In the genomic region with DNA sequence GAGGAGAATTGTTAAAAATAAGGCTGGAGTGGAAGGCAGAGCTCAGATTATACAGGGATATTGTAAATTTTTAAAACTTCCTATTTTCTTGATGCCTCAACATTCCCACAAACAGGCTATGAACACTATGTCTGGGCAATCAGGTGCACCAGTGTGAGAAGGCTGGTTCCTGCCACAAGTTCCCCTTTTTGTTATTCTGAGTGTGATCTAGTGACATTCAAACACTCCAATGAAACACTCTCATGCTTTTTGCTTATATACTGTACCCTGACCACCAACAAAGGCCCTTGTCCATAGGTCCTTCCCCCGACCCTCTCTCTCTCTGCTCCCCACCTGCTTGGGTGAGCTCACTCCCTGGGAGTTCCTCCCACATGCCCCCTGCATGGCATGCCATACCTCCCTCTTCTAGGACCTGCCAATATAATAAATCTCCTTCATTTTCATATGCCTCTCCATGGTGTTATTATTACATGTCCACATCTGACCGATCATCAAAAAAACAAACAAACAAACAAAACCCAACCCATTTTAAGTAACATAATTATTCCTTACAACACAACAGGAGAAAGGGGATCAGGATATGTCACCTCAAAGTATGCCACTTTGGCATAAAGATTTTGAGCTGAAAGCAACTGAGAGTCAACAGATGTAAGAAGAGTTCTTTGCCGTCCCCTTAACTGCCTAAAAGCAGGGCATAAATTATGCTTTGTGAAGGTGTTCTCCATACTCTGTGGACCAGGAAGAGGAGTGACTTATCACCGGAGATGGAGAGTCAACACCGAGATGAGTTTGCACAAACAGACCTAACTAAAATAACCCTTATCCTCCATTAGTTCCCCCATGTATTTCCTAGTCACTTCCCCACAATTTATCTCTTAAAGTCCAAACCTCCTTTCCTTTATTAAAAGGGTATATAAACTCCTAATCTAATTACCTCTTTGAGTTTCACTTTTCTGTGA, we compare ENCODE assay signal across 1 cellular context.
TF ChIP-seq lines count a peak whose summit lies in the region.

No MANE protein-coding gene starts in this region.

TF ChIP-seq in GM12878, 131 proteins besides CTCF, POLR2A, EP300 and RAD21:
- TF ChIP-seq NKRF (conservative IDR thresholded peaks at IDR 0.05) (no peak), SP1 (IDR thresholded peaks at IDR 0.05; ENCODE audit: low read depth, low read length) (no peak), SPI1 (IDR thresholded peaks at IDR 0.05; ENCODE audit: borderline replicate concordance, insufficient read depth, low read depth, low read length) (peak; percentile 11; the same call in 1 of the 2 replicates), ZNF207 (IDR thresholded peaks at IDR 0.05; ENCODE audit: borderline replicate concordance) (no peak), FOS (IDR thresholded peaks at IDR 0.05; ENCODE audit: borderline replicate concordance, extremely low read depth, insufficient read length) (no peak), FOXM1 (IDR thresholded peaks at IDR 0.05; ENCODE audit: low read depth, low read length) (no peak)
